In the genomic region with DNA sequence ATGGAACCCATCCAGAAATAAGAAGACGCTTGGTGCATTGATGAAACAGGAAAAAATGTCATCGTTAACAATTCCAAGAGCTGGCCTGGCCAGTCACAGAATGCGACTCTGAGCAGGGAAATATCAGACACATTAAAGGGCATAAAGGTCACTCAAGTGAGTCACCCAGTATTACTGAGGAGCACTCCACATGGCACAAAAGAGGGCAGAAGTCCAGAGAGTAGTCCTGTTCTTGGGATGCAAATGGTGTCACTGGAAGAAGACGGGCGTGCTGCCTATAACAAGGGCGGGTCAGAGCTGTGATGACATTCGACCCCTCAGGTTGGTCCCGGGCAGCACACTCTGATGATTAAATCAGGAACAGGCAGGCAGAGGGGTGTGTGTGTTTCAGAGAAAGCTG, we compare ENCODE assay signal across 22 cellular contexts.
"Had no signal": no experiment of that assay in that cellular context is flagged by ENCODE, and none has a peak within 500 bp of the region (broad histone marks: within the 10 kb centered on the region; RNA-seq: fewer than 3 reads in every experiment).

No MANE protein-coding gene starts in this region.

- H2AFZ ChIP-seq: parathyroid adenoma had no signal

- H3K27me3 ChIP-seq: esophagus squamous epithelium, tibial nerve had no signal

- H3K9me3 Mint-ChIP-seq: immature natural killer cell; naive B cell; nephron; stimulated activated naive CD8-positive, alpha-beta T cell treated with anti-CD3 and anti-CD28 coated beads, Interleukin-15, Interleukin-2, amounts not matched to agents 100 ng/mL and 50 ng/mL, for 24 hours had no signal

- H3K4me1 Mint-ChIP-seq: stimulated activated memory B cell treated with anti-CD40 and anti-IgM and Interleukin-4, amounts not matched to agents 10 μg/mL and 1 μg/mL and 100 μg/mL, for 72 hours had no signal

- H3K79me2 ChIP-seq: parathyroid adenoma had no signal

- H3K4me1 ChIP-seq: esophagus squamous epithelium, gastroesophageal sphincter, left ventricle myocardium inferior, parathyroid adenoma had no signal

- H3K4me3 Mint-ChIP-seq: immature natural killer cell; naive B cell; nephron; stimulated activated memory B cell treated with anti-CD40 and anti-IgM and Interleukin-4, amounts not matched to agents 10 μg/mL and 1 μg/mL and 100 μg/mL, for 72 hours; stimulated activated naive CD8-positive, alpha-beta T cell treated with anti-CD3 and anti-CD28 coated beads, Interleukin-15, Interleukin-2, amounts not matched to agents 100 ng/mL and 50 ng/mL, for 24 hours had no signal

- H3K9ac ChIP-seq: parathyroid adenoma had no signal

- H3K27ac Mint-ChIP-seq: nephron; stimulated activated memory B cell treated with anti-CD40 and anti-IgM and Interleukin-4, amounts not matched to agents 10 μg/mL and 1 μg/mL and 100 μg/mL, for 72 hours; stimulated activated naive CD8-positive, alpha-beta T cell treated with anti-CD3 and anti-CD28 coated beads, Interleukin-15, Interleukin-2, amounts not matched to agents 100 ng/mL and 50 ng/mL, for 24 hours had no signal

- H3K4me3 ChIP-seq: esophagus squamous epithelium, gastroesophageal sphincter, left ventricle myocardium inferior, lung, tibial nerve had no signal

- DNase-seq: cerebellar nuclear complex; dermis blood vessel endothelial cell; esophagus squamous epithelium; foreskin fibroblast; immature natural killer cell; left ventricle myocardium inferior; mesenchymal stem cell; midbrain; naive B cell; occipital lobe; stimulated activated CD4-positive, alpha-beta T cell treated with anti-CD3 and anti-CD28 coated beads, Interleukin-15, amount 100 ng/mL, for 24 hours; stimulated activated CD4-positive, alpha-beta T cell treated with anti-CD3 and anti-CD28 coated beads, Interleukin-1b, Interleukin-23, amount 100 ng/mL, for 48 hours; stimulated activated CD4-positive, alpha-beta T cell treated with anti-CD3 and anti-CD28 coated beads, Interleukin-4, amount 100 ng/mL, for 24 hours had no signal

- H3K36me3 ChIP-seq: esophagus squamous epithelium, gastroesophageal sphincter, left ventricle myocardium inferior, tibial nerve had no signal

- H3K9me3 ChIP-seq: esophagus squamous epithelium, gastroesophageal sphincter, left ventricle myocardium inferior, tibial nerve had no signal

- H3K36me3 Mint-ChIP-seq: naive B cell; stimulated activated memory B cell treated with anti-CD40 and anti-IgM and Interleukin-4, amounts not matched to agents 10 μg/mL and 1 μg/mL and 100 μg/mL, for 72 hours had no signal

- FAIRE-seq: colon, keratinocyte had no signal

- ATAC-seq: gastroesophageal sphincter; stimulated activated memory B cell treated with anti-CD40 and anti-IgM and Interleukin-4, amounts not matched to agents 10 μg/mL and 1 μg/mL and 100 μg/mL, for 72 hours had no signal

- H3K27ac ChIP-seq: esophagus squamous epithelium, gastroesophageal sphincter, left ventricle myocardium inferior, parathyroid adenoma, tibial nerve had no signal

- H3K27me3 Mint-ChIP-seq: naive B cell; stimulated activated memory B cell treated with anti-CD40 and anti-IgM and Interleukin-4, amounts not matched to agents 10 μg/mL and 1 μg/mL and 100 μg/mL, for 72 hours; stimulated activated naive CD8-positive, alpha-beta T cell treated with anti-CD3 and anti-CD28 coated beads, Interleukin-15, Interleukin-2, amounts not matched to agents 100 ng/mL and 50 ng/mL, for 24 hours had no signal
